Comparison of ENCODE assay signal across 18 cellular contexts in genomic region chr16:84568066-84568465, GRCh38. TPM values are rescaled to one million over a fixed set of nuclear protein-coding genes. Genes with fewer than 3 reads are reported as not detected.
DNase-seq lines count a peak whose midpoint lies in the region; ATAC-seq and TF ChIP-seq lines count a peak whose summit lies in the region.
"Had no signal": no experiment of that assay in that cellular context is flagged by ENCODE, and none has a peak within 500 bp of the region (broad histone marks: within the 10 kb centered on the region; RNA-seq: fewer than 3 reads in every experiment).

No MANE protein-coding gene starts in this region.

- peaks cover 30% of the 10 kb centered on the region for H3K4me1 Mint-ChIP-seq in T-helper 2 cell treated with Interferon-gamma antibody and Interleukin-4, amounts not matched to agents 5 μg/mL and 100 μg/mL, for 36 hours (ENCODE audit: low read depth)
- peaks cover 54% of the 10 kb centered on the region for H3K4me1 Mint-ChIP-seq in activated B cell treated with CpG ODN at 0.5 μM for 24 hours
- H3K4me1 Mint-ChIP-seq in effector memory CD8-positive, alpha-beta T cell (ENCODE audit: low read depth in 2 of 2): peaks cover 14 to 25% of the 10 kb centered on the region in 2 donors
- H3K4me1 Mint-ChIP-seq in progenitor cell of endocrine pancreas (ENCODE audit: low read depth): peaks cover 5% of the 10 kb centered on the region

- no peak overlapping the region for H3K4me3 Mint-ChIP-seq in T-helper 2 cell treated with Interferon-gamma antibody and Interleukin-4, amounts not matched to agents 5 μg/mL and 100 μg/mL, for 36 hours
- H3K4me3 Mint-ChIP-seq in activated B cell treated with CpG ODN at 0.5 μM for 24 hours: no peak overlapping the region
- H3K4me3 Mint-ChIP-seq in effector memory CD8-positive, alpha-beta T cell: no peak overlapping the region
- no peak overlapping the region for H3K4me3 Mint-ChIP-seq in progenitor cell of endocrine pancreas (ENCODE audit: low read depth)
- H3K4me3 Mint-ChIP-seq: activated CD4-positive, alpha-beta T cell treated with anti-CD3 and anti-CD28 coated beads, Interleukin-2, amount 10 ng/mL, durations not matched to agents 7 days and 5 days; activated T-cell treated with anti-CD3 and anti-CD28 coated beads, Interleukin-2, amount 50 U/mL, for 72 hours had no signal

- no peak for ATAC-seq in activated B cell treated with CpG ODN at 0.5 μM for 24 hours (ENCODE audit: low read depth)
- ATAC-seq in effector memory CD8-positive, alpha-beta T cell (replicated peaks): no peak

- DNase-seq in T-helper 2 cell treated with Interferon-gamma antibody and Interleukin-4, amounts not matched to agents 5 μg/mL and 100 μg/mL, for 36 hours (ENCODE audit: low spot score): no peak
- DNase-seq in T-helper 2 cell (no peak), activated B cell treated with CpG ODN at 0.5 μM for 24 hours (no peak), progenitor cell of endocrine pancreas (ENCODE audit: low spot score, unreplicated experiment) (no peak), HuH-7.5 (ENCODE audit: low spot score) (no peak), AG08396 (ENCODE audit: low spot score) (no peak), NCI-H2107 treated with DMSO at 0.1 percent for 48 hours (lab: John Stamatoyannopoulos, UW; ENCODE audit: unreplicated experiment) (no peak)
- no peak for DNase-seq in effector memory CD8-positive, alpha-beta T cell
- DNase-seq: activated CD4-positive, alpha-beta T cell treated with anti-CD3 and anti-CD28 coated beads, Interleukin-2, amount 10 ng/mL, durations not matched to agents 7 days and 5 days; activated T-cell treated with anti-CD3 and anti-CD28 coated beads, Interleukin-2, amount 50 U/mL, for 72 hours; amygdala; hippocampal formation; islet precursor cell; NCI-H1417 treated with DMSO at 0.1 percent for 48 hours; NCI-H82; PC-9; stimulated activated CD4-positive, alpha-beta T cell treated with anti-CD3 and anti-CD28 coated beads, Interleukin-12 subunit alpha, Interleukin-12 subunit beta, amount 100 ng/mL, for 4 hours; thyroid gland had no signal

- peaks cover 22% of the 10 kb centered on the region for H3K9me3 Mint-ChIP-seq in T-helper 2 cell treated with Interferon-gamma antibody and Interleukin-4, amounts not matched to agents 5 μg/mL and 100 μg/mL, for 36 hours
- no peaks in the 10 kb centered on the region for H3K9me3 Mint-ChIP-seq in activated B cell treated with CpG ODN at 0.5 μM for 24 hours
- no peaks in the 10 kb centered on the region for H3K9me3 Mint-ChIP-seq in effector memory CD8-positive, alpha-beta T cell
- peaks cover 8% of the 10 kb centered on the region for H3K9me3 Mint-ChIP-seq in progenitor cell of endocrine pancreas (ENCODE audit: low read depth)

- H3K36me3 Mint-ChIP-seq in T-helper 2 cell treated with Interferon-gamma antibody and Interleukin-4, amounts not matched to agents 5 μg/mL and 100 μg/mL, for 36 hours (ENCODE audit: low read depth): peaks cover 93% of the 10 kb centered on the region
- peaks cover 83% of the 10 kb centered on the region for H3K36me3 Mint-ChIP-seq in activated B cell treated with CpG ODN at 0.5 μM for 24 hours (ENCODE audit: low read depth)
- H3K36me3 Mint-ChIP-seq in effector memory CD8-positive, alpha-beta T cell (ENCODE audit: insufficient read depth): peaks cover 42% of the 10 kb centered on the region
- H3K36me3 Mint-ChIP-seq in progenitor cell of endocrine pancreas (ENCODE audit: insufficient read depth): peaks cover 9% of the 10 kb centered on the region

- TF ChIP-seq CTCF in activated B cell treated with CpG ODN at 0.5 μM for 24 hours (IDR thresholded peaks at IDR 0.05) (no peak), progenitor cell of endocrine pancreas (IDR thresholded peaks at IDR 0.05; ENCODE audit: unreplicated experiment) (no peak)

- H3K27ac Mint-ChIP-seq in T-helper 2 cell treated with Interferon-gamma antibody and Interleukin-4, amounts not matched to agents 5 μg/mL and 100 μg/mL, for 36 hours: peak overlapping the region; percentile 17
- H3K27ac Mint-ChIP-seq in activated B cell treated with CpG ODN at 0.5 μM for 24 hours (peak overlapping the region; percentile 6), progenitor cell of endocrine pancreas (peak overlapping the region; percentile 2)
- H3K27ac Mint-ChIP-seq in effector memory CD8-positive, alpha-beta T cell: peak overlapping the region; percentile 61 to 90

- H3K27me3 Mint-ChIP-seq in T-helper 2 cell treated with Interferon-gamma antibody and Interleukin-4, amounts not matched to agents 5 μg/mL and 100 μg/mL, for 36 hours (ENCODE audit: low read depth): no peaks in the 10 kb centered on the region
- H3K27me3 Mint-ChIP-seq in activated B cell treated with CpG ODN at 0.5 μM for 24 hours: no peaks in the 10 kb centered on the region
- H3K27me3 Mint-ChIP-seq in effector memory CD8-positive, alpha-beta T cell: no peaks in the 10 kb centered on the region
- no peaks in the 10 kb centered on the region for H3K27me3 Mint-ChIP-seq in progenitor cell of endocrine pancreas
- H3K27me3 Mint-ChIP-seq: activated CD4-positive, alpha-beta T cell treated with anti-CD3 and anti-CD28 coated beads, Interleukin-2, amount 10 ng/mL, durations not matched to agents 7 days and 5 days had no signal

- POLR2A ChIA-PET in activated B cell treated with CpG ODN at 0.5 μM for 24 hours (lab: Charles Lee): interaction anchor here (1.8 to 1.9 kb wide), 2 partner anchors 12 to 47 kb away, joined by 4 read pairs; no protein-coding TSS in a partner anchor

- intact Hi-C loops in activated B cell treated with CpG ODN at 0.5 μM for 24 hours (cut with micrococcal nuclease): no loop called here

- CTCF ChIA-PET in activated B cell treated with CpG ODN at 0.5 μM for 24 hours (lab: Charles Lee): no interaction called here

RNA-seq across cellular contexts. Expression of gene COTL1, which starts 49.8 kb away (rescaled TPM):
- total RNA-seq in activated B cell treated with CpG ODN at 0.5 μM for 24 hours (487 and 525 TPM in 2 replicates), progenitor cell of endocrine pancreas (37.6 and 40.6 TPM in 2 replicates)

Comparison
In these comparisons a context has a peak if more than half of its experiments do, and no peak if none do; other contexts are left out.
1. H3K27ac Mint-ChIP-seq: peak in every context shown above with its lines; median percentile 76 in effector memory CD8-positive, alpha-beta T cell; 17 in T-helper 2 cell treated with Interferon-gamma antibody and Interleukin-4, amounts not matched to agents 5 μg/mL and 100 μg/mL, for 36 hours; 6 in activated B cell treated with CpG ODN at 0.5 μM for 24 hours; 2 in progenitor cell of endocrine pancreas.
2. RNA of gene COTL1, which starts 49.8 kb away (total RNA-seq): 487 to 525 TPM in activated B cell treated with CpG ODN at 0.5 μM for 24 hours; 37.6 to 40.6 TPM in progenitor cell of endocrine pancreas; every median in the first group is over 10 times any median in the second.